ENCODE assay signal across 9 cellular contexts in the genomic region with DNA sequence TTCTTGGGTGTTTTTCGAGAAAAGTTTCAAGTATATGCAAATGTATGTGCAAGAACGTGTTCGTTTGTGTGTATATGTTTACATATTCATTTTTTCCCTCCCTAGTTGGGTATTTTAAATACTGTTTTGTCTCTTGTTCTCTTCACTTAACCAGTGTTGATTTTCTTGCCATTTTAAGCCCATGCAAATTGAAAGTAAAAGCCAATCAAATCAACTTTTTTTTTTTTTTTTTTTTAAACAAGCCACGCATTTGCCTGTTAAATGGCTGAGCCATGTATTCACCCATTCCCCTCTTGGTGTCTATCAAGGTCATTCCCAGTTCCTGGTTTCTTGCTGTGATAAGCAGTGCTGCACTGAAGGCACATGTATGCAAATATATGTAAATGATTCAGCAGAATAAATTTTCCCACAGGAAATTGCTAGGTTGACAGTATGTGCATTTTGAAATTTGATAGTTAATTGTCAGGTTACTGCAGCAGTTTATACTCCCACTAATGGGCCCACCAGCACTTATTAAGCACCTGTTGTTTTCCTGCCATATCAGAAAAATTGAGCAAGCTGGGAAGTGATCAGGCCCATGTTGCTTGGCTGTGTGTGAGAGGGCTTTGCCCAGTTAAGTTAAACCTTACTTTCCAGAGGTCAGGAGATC. TPM values are rescaled to one million over a fixed set of nuclear protein-coding genes. Genes with fewer than 3 reads are reported as not detected.
DNase-seq lines count a peak whose midpoint lies in the region; ATAC-seq and TF ChIP-seq lines count a peak whose summit lies in the region.
"Had no signal": no experiment of that assay in that cellular context is flagged by ENCODE, and none has a peak within 500 bp of the region (broad histone marks: within the 10 kb centered on the region; RNA-seq: fewer than 3 reads in every experiment).

No MANE protein-coding gene starts in this region.

- no peaks in the 10 kb centered on the region; the same call in 1 of the 2 replicates for H3K36me3 ChIP-seq in GM23338 (ENCODE audit: insufficient read depth)
- H3K36me3 ChIP-seq in Peyer's patch: no peaks in the 10 kb centered on the region

- intact Hi-C loops in lower leg skin (cut with DNase I; ENCODE audit: low total_unique reads): no loop called here

- H3K9me3 Mint-ChIP-seq in GM23338: peaks cover 32% of the 10 kb centered on the region
- H3K9me3 Mint-ChIP-seq in nephron: peaks cover 12% of the 10 kb centered on the region
- H3K9me3 Mint-ChIP-seq in chondrocyte (ENCODE audit: low read depth): no peaks in the 10 kb centered on the region

- H3K4me3 ChIP-seq in GM23338: no peak overlapping the region
- no peak overlapping the region for H3K4me3 ChIP-seq in Peyer's patch
- no peak overlapping the region for H3K4me3 ChIP-seq in lower leg skin (ENCODE audit: low read depth, poor library complexity, severe bottlenecking)

- no peak for TF ChIP-seq CTCF in GM23338 (conservative IDR thresholded peaks at IDR 0.05; ENCODE audit: low read depth in 2 of 2)
- no peak for TF ChIP-seq CTCF in Peyer's patch (IDR thresholded peaks at IDR 0.05)
- no peak for TF ChIP-seq CTCF in nephron (IDR thresholded peaks at IDR 0.05; ENCODE audit: unreplicated experiment in 3 of 3)
- TF ChIP-seq CTCF in chondrocyte (IDR thresholded peaks at IDR 0.05): no peak
- no peak for TF ChIP-seq CTCF in lower leg skin (IDR thresholded peaks at IDR 0.05)

- no peaks in the 10 kb centered on the region for H3K9me2 ChIP-seq in GM23338 (ENCODE audit: insufficient read depth)

- H3K27me3 Mint-ChIP-seq in GM23338 (ENCODE audit: insufficient read depth, low read depth, poor library complexity) (peaks cover 10% of the 10 kb centered on the region), nephron (ENCODE audit: low read depth) (no peaks in the 10 kb centered on the region), chondrocyte (ENCODE audit: low read depth) (no peaks in the 10 kb centered on the region)

- H3K36me3 Mint-ChIP-seq in GM23338 (ENCODE audit: low read depth) (peaks cover 43% of the 10 kb centered on the region), nephron (ENCODE audit: low read depth) (peaks cover 17% of the 10 kb centered on the region), chondrocyte (ENCODE audit: low read depth) (no peaks in the 10 kb centered on the region)

- H3K27ac Mint-ChIP-seq in GM23338 (0 out of 2 replicates have a peak overlapping the region, but pooled peaks have one; percentile 27), nephron (peak overlapping the region in 2 of 3 experiments; percentile 22 to 62), chondrocyte (ENCODE audit: unreplicated experiment) (no peak overlapping the region)

- H3K4me3 Mint-ChIP-seq in GM23338: no peak overlapping the region
- no peak overlapping the region for H3K4me3 Mint-ChIP-seq in nephron
- no peak overlapping the region for H3K4me3 Mint-ChIP-seq in chondrocyte (ENCODE audit: unreplicated experiment)

- no peaks in the 10 kb centered on the region for H3K9me3 ChIP-seq in Peyer's patch

- H3K4me1 Mint-ChIP-seq in GM23338: peaks cover 44% of the 10 kb centered on the region
- H3K4me1 Mint-ChIP-seq in nephron: no peaks in the 10 kb centered on the region
- peaks cover 60% of the 10 kb centered on the region for H3K4me1 Mint-ChIP-seq in chondrocyte (ENCODE audit: low read depth)

- 63 to 64% methylated on average over 4 of the region's 4 CpGs for WGBS in lower leg skin, 2 donors

- peaks cover 38% of the 10 kb centered on the region for H4K20me1 ChIP-seq in GM23338 (replicated peaks; ENCODE audit: insufficient read depth)

- no peaks in the 10 kb centered on the region for H3K27me3 ChIP-seq in GM23338 (ENCODE audit: insufficient read depth)
- H3K27me3 ChIP-seq in Peyer's patch: no peaks in the 10 kb centered on the region

- ATAC-seq in GM18858 (IDR thresholded peaks at IDR 0.05; ENCODE audit: unreplicated experiment) (peak; percentile 19), GM23338 (no peak)

- no peak overlapping the region for H3K4me2 ChIP-seq in GM23338

- no peak overlapping the region for H3K27ac ChIP-seq in GM23338 (ENCODE audit: low read depth)
- peak overlapping the region; percentile 36 to 68 (median 46) for H3K27ac ChIP-seq in Peyer's patch

- H3K79me2 ChIP-seq in GM23338 (replicated peaks; ENCODE audit: insufficient read depth): peaks cover 100% of the 10 kb centered on the region

- H2AFZ ChIP-seq in GM23338: no peak overlapping the region

- DNase-seq in GM23338 (ENCODE audit: low spot score): no peak
- DNase-seq in Peyer's patch: no peak
- no peak for DNase-seq in chondrocyte (ENCODE audit: low spot score)
- DNase-seq in NCI-H774 (lab: John Stamatoyannopoulos, UW): no peak
- no peak for DNase-seq in lower leg skin (ENCODE audit: low spot score in 2 of 2)
- DNase-seq in stimulated activated CD4-positive, alpha-beta T cell treated with anti-CD3 and anti-CD28 coated beads, Interleukin-4, amount 100 ng/mL, for 4 hours: no peak
- DNase-seq: retina had no signal

- no peaks in the 10 kb centered on the region; the same call in 1 of the 2 replicates for H3F3A ChIP-seq in GM23338 (replicated peaks; ENCODE audit: low read depth)

- H3K4me1 ChIP-seq in GM23338 (ENCODE audit: insufficient read depth) (peaks cover 52% of the 10 kb centered on the region), Peyer's patch (peaks cover 0 to 10% (median 4%) of the 10 kb centered on the region in 4 donors)

- TF ChIP-seq POLR2A in Peyer's patch (IDR thresholded peaks at IDR 0.05) (no peak), lower leg skin (IDR thresholded peaks at IDR 0.05) (no peak)

TF ChIP-seq in GM23338, 12 proteins besides CTCF, POLR2A, EP300 and RAD21 (continues in another document):
- TF ChIP-seq EZH2phosphoT487 (IDR thresholded peaks at IDR 0.05; ENCODE audit: unreplicated experiment) (no peak), CREB1 (CRISPR knock-in tag; IDR thresholded peaks at IDR 0.05; ENCODE audit: low read depth) (no peak), ZNF462 (CRISPR knock-in tag; IDR thresholded peaks at IDR 0.05) (no peak)

RNA-seq across cellular contexts. Expression of gene ABCC1, which starts 12.3 kb away (rescaled TPM):
- total RNA-seq in GM23338 (2014; rRNA removed; shearing (Covaris generic)): 46.6 and 48.2 TPM in 2 replicates
- 11.0 and 12.6 TPM in 2 replicates for polyA plus RNA-seq in GM23338 (2016; fragmentation: Nextera tagmentation; extraction: Ambion mirVana)
- total RNA-seq in Peyer's patch (100 to 1,000 TPM in 1 of 4 donors, 10 to 100 TPM in 3; 17.3 to 105 (median 28.3) TPM), chondrocyte (47.9 to 118 TPM (median 48.3 TPM) in 3 replicates), lower leg skin (10 to 100 TPM; 16.4 to 25.3 (median 21.8) TPM)
